ENCODE assay signal across 2 cellular contexts in the genomic region with DNA sequence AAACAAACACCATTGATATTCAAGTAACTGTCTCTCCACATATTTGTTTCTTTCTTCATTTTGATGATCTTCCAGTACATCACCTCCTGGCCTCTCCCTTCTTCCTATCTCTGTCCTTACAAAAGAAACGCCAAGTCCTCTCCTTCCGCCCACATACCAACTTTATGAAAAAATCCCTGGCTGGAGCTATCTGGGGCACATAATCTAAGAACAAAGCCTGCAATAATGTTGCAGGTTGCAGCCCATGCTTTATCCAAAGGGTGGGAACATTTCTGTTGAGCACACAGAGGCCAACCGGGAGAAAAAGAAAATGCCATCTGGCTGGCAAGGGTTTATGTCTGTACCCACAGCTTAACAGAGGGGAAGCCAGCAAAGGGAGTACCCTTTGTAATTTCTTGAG.
TF ChIP-seq lines count a peak whose summit lies in the region.

No MANE protein-coding gene starts in this region.

TF ChIP-seq in SK-N-SH, 30 proteins besides CTCF, POLR2A, EP300 and RAD21 (continued from another document):
- TF ChIP-seq REST (IDR thresholded peaks at IDR 0.05; ENCODE audit: low read depth, low read length) (no peak), GATA2 (CRISPR knock-in tag; IDR thresholded peaks at IDR 0.05) (no peak)
- TF ChIP-seq, protein P1, sequence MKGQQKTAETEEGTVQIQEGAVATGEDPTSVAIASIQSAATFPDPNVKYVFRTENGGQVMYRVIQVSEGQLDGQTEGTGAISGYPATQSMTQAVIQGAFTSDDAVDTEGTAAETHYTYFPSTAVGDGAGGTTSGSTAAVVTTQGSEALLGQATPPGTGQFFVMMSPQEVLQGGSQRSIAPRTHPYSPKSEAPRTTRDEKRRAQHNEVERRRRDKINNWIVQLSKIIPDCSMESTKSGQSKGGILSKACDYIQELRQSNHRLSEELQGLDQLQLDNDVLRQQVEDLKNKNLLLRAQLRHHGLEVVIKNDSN (IDR thresholded peaks at IDR 0.05; ENCODE audit: borderline replicate concordance, low read depth): no peak

TF ChIP-seq in SK-N-SH treated with all-trans-retinoic acid at 6 μM for 48 hours, 23 proteins besides CTCF, POLR2A, EP300 and RAD21 (continued from another document):
- no peak for TF ChIP-seq TSHZ2 (CRISPR knock-in tag; IDR thresholded peaks at IDR 0.05)
- TF ChIP-seq BACH2 (CRISPR knock-in tag; IDR thresholded peaks at IDR 0.05; ENCODE audit: borderline replicate concordance): no peak
- no peak for TF ChIP-seq TOX (CRISPR knock-in tag; IDR thresholded peaks at IDR 0.05; ENCODE audit: borderline replicate concordance)
- TF ChIP-seq OSR1 (CRISPR knock-in tag; IDR thresholded peaks at IDR 0.05): no peak
